ENCODE assay signal across 9 cellular contexts in genomic region chr12:81759215-81759991, GRCh38. TPM values are rescaled to one million over a fixed set of nuclear protein-coding genes. Genes with fewer than 3 reads are reported as not detected.
DNase-seq lines count a peak whose midpoint lies in the region; ATAC-seq and TF ChIP-seq lines count a peak whose summit lies in the region.
"Had no signal": no experiment of that assay in that cellular context is flagged by ENCODE, and none has a peak within 500 bp of the region (broad histone marks: within the 10 kb centered on the region; RNA-seq: fewer than 3 reads in every experiment).

PPFIA2 (minus strand) TSS chr12:81759350.

- 4% methylated on average over 5 of the region's 31 CpGs; no CpG with 5 or more reads in 1 of the 2 experiments for whole genome bisulfite sequencing in IMR-90 (ENCODE audit: extremely low coverage in 2 of 2, insufficient read length in 1 of 2), 2 experiments
- WGBS in urinary bladder: 5% methylated on average over 31 of the region's 31 CpGs

- H3K23ac ChIP-seq in IMR-90 (ENCODE audit: low read depth, low read length): no peak within 1 kb of the TSS

- CTCF ChIA-PET in IMR-90 (lab: Yijun Ruan, JAX): no interaction called here
- CTCF ChIA-PET in activated CD4-positive, alpha-beta memory T cell treated with anti-CD3 and anti-CD28 coated beads for 36 hours (lab: Charles Lee): no interaction called here

- H2AFZ ChIP-seq in IMR-90 (replicated peaks; ENCODE audit: low read length, poor library complexity): peak within 1 kb of the TSS; percentile 69

- no peaks in the 10 kb centered on the region for H3K79me1 ChIP-seq in IMR-90 (ENCODE audit: low read depth in 1 of 2, low read length in 2 of 2)

- ATAC-seq in IMR-90 (ENCODE audit: low read depth): peak; percentile 62

- peaks cover 14% of the 10 kb centered on the region for H3K4me1 Mint-ChIP-seq in activated CD4-positive, alpha-beta memory T cell treated with anti-CD3 and anti-CD28 coated beads for 36 hours (ENCODE audit: low read depth)

- H3K9me3 Mint-ChIP-seq in activated CD4-positive, alpha-beta memory T cell treated with anti-CD3 and anti-CD28 coated beads for 36 hours: no peaks in the 10 kb centered on the region
- H3K9me3 Mint-ChIP-seq: dendritic cell treated with granulocyte-macrophage colony-stimulating factor and Interleukin-4, amounts not matched to agents 40 ng/mL and 50 ng/mL, for 4 days had no signal

- no peak within 1 kb of the TSS for H3K9ac ChIP-seq in IMR-90 (ENCODE audit: low read depth, low read length)

- intact Hi-C loops in IMR-90 (cut with micrococcal nuclease): no loop called here
- intact Hi-C loops in activated CD4-positive, alpha-beta memory T cell treated with anti-CD3 and anti-CD28 coated beads for 36 hours (cut with micrococcal nuclease): no loop called here

- H3K18ac ChIP-seq in IMR-90 (ENCODE audit: low read depth, low read length): no peak within 1 kb of the TSS

- no peak within 1 kb of the TSS for H3K4ac ChIP-seq in IMR-90 (ENCODE audit: low read depth, low read length)

- H4K20me1 ChIP-seq in IMR-90 (ENCODE audit: insufficient read depth, low read length): no peaks in the 10 kb centered on the region

- peak within 1 kb of the TSS; percentile 25; the same call in 1 of the 2 replicates for H3K4me3 ChIP-seq in IMR-90 (ENCODE audit: insufficient read depth, low read depth, low read length)
- peak within 1 kb of the TSS; percentile 64 for H3K4me3 ChIP-seq in fibroblast of mammary gland (ENCODE audit: control insufficient read depth, low read depth, low read length)
- H3K4me3 ChIP-seq in muscle layer of duodenum (ENCODE audit: low read depth in 1 of 2, low read length in 2 of 2): peak within 1 kb of the TSS; percentile 52 to 75
- peak within 1 kb of the TSS; percentile 41 for H3K4me3 ChIP-seq in urinary bladder (ENCODE audit: low read depth, low read length)

- H4K5ac ChIP-seq in IMR-90 (ENCODE audit: low read depth, low read length): no peak within 1 kb of the TSS

- no peaks in the 10 kb centered on the region for H3K9me1 ChIP-seq in IMR-90 (ENCODE audit: insufficient read depth, low read length)

- no peak within 1 kb of the TSS for H4K8ac ChIP-seq in IMR-90 (ENCODE audit: low read depth in 2 of 2, low read length in 2 of 2)

- no peak for TF ChIP-seq POLR2A in IMR-90 (IDR thresholded peaks at IDR 0.05; ENCODE audit: low read depth, low read length)

- peak within 1 kb of the TSS; percentile 87 for H3K4me2 ChIP-seq in IMR-90 (ENCODE audit: low read depth, low read length)

- no peaks in the 10 kb centered on the region for H3K4me1 ChIP-seq in IMR-90 (ENCODE audit: control insufficient read depth, insufficient read depth, low read length)
- H3K4me1 ChIP-seq in muscle layer of duodenum (ENCODE audit: control insufficient read depth in 1 of 2, insufficient read depth in 2 of 2, low read length in 2 of 2): peaks cover 0 to 4% of the 10 kb centered on the region in 2 donors
- no peaks in the 10 kb centered on the region for H3K4me1 ChIP-seq in urinary bladder (ENCODE audit: insufficient read depth)

- in situ Hi-C loops in IMR-90 (cut with MboI; ENCODE audit: low sequenced_read_pairs): no loop called here

- H3K36me3 Mint-ChIP-seq in activated CD4-positive, alpha-beta memory T cell treated with anti-CD3 and anti-CD28 coated beads for 36 hours: no peaks in the 10 kb centered on the region

- H3K27ac Mint-ChIP-seq in activated CD4-positive, alpha-beta memory T cell treated with anti-CD3 and anti-CD28 coated beads for 36 hours: no peak within 1 kb of the TSS
- H3K27ac Mint-ChIP-seq: dendritic cell treated with granulocyte-macrophage colony-stimulating factor and Interleukin-4, amounts not matched to agents 40 ng/mL and 50 ng/mL, for 4 days had no signal

- no peak within 1 kb of the TSS for H2AK9ac ChIP-seq in IMR-90 (replicated peaks; ENCODE audit: low read depth, low read length, poor library complexity)

- H3K14ac ChIP-seq in IMR-90 (replicated peaks; ENCODE audit: low read depth, low read length): no peak within 1 kb of the TSS

- POLR2A ChIA-PET in IMR-90 (lab: Charles Lee; ENCODE audit: unreplicated experiment): no interaction called here
- POLR2A ChIA-PET in activated CD4-positive, alpha-beta memory T cell treated with anti-CD3 and anti-CD28 coated beads for 36 hours (lab: Charles Lee): no interaction called here

- no peak for TF ChIP-seq CTCF in IMR-90 (conservative IDR thresholded peaks at IDR 0.05; ENCODE audit: low read depth, low read length)
- TF ChIP-seq CTCF in fibroblast of mammary gland (conservative IDR thresholded peaks at IDR 0.05; ENCODE audit: control insufficient read depth, insufficient read depth, low read depth, low read length): no peak

- no peak within 1 kb of the TSS for H2BK5ac ChIP-seq in IMR-90 (ENCODE audit: low read depth, low read length, poor library complexity, severe bottlenecking)

- no peak within 1 kb of the TSS for H4K91ac ChIP-seq in IMR-90 (ENCODE audit: insufficient read depth, low read depth, low read length)

- no peak within 1 kb of the TSS for H2AK5ac ChIP-seq in IMR-90 (ENCODE audit: low read depth, low read length)

- H3K4me3 Mint-ChIP-seq in activated CD4-positive, alpha-beta memory T cell treated with anti-CD3 and anti-CD28 coated beads for 36 hours: peak within 1 kb of the TSS; percentile 64
- H3K4me3 Mint-ChIP-seq: dendritic cell treated with granulocyte-macrophage colony-stimulating factor and Interleukin-4, amounts not matched to agents 40 ng/mL and 50 ng/mL, for 4 days had no signal

- no peaks in the 10 kb centered on the region for H3K9me3 ChIP-seq in IMR-90 (ENCODE audit: control insufficient read depth, insufficient read depth, low read length)
- no peaks in the 10 kb centered on the region for H3K9me3 ChIP-seq in muscle layer of duodenum (ENCODE audit: control insufficient read depth in 1 of 2, low read length in 2 of 2)

- no peaks in the 10 kb centered on the region for H3K36me3 ChIP-seq in IMR-90 (ENCODE audit: control insufficient read depth, insufficient read depth, low read length)
- no peaks in the 10 kb centered on the region for H3K36me3 ChIP-seq in muscle layer of duodenum (ENCODE audit: control insufficient read depth in 1 of 2, insufficient read depth in 2 of 2, low read length in 2 of 2)
- no peaks in the 10 kb centered on the region for H3K36me3 ChIP-seq in urinary bladder (ENCODE audit: insufficient read depth)

- H3K27me3 Mint-ChIP-seq in activated CD4-positive, alpha-beta memory T cell treated with anti-CD3 and anti-CD28 coated beads for 36 hours: peaks cover 18% of the 10 kb centered on the region

- TF ChIP-seq RAD21 in IMR-90 (IDR thresholded peaks at IDR 0.05; ENCODE audit: low read length): no peak

- DNase-seq in Ammon's horn (ENCODE audit: low spot score): peak; percentile 66
- peak; percentile 4 for DNase-seq in IMR-90
- DNase-seq in activated CD4-positive, alpha-beta memory T cell treated with anti-CD3 and anti-CD28 coated beads for 36 hours: peak; percentile 39
- DNase-seq in fibroblast of mammary gland (ENCODE audit: low read depth): peak; percentile 58
- no peak for DNase-seq in mesenteric fat pad (ENCODE audit: low spot score)
- no peak for DNase-seq in NOMO-1 (lab: John Stamatoyannopoulos, UW; ENCODE audit: unreplicated experiment in 2 of 2)

- no peak within 1 kb of the TSS for H2BK120ac ChIP-seq in IMR-90 (ENCODE audit: low read depth, low read length)

- no peak within 1 kb of the TSS for H2BK15ac ChIP-seq in IMR-90 (ENCODE audit: low read depth, low read length)

- no peak within 1 kb of the TSS for H3K56ac ChIP-seq in IMR-90 (ENCODE audit: extremely low read depth, insufficient read depth, low read length)

- H3K27ac ChIP-seq in IMR-90 (ENCODE audit: insufficient read depth, low read length) (no peak within 1 kb of the TSS), muscle layer of duodenum (ENCODE audit: low read length) (no peak within 1 kb of the TSS), urinary bladder (ENCODE audit: low read depth) (no peak within 1 kb of the TSS)

- BruUV-seq in IMR-90 (replicated peaks; lab: Mats Ljungman, UMichigan): no TSS peak

- dilution Hi-C loops in IMR-90 (cut with HindIII; ENCODE audit: low sequenced_read_pairs, unreplicated experiment): no loop called here

- H3K27me3 ChIP-seq in IMR-90 (ENCODE audit: control insufficient read depth, insufficient read depth, low read length) (peaks cover 1% of the 10 kb centered on the region; the same call in 1 of the 2 replicates), muscle layer of duodenum (ENCODE audit: low read depth, low read length) (peaks cover 5% of the 10 kb centered on the region)

- no peak within 1 kb of the TSS for H2BK20ac ChIP-seq in IMR-90 (ENCODE audit: low read depth, low read length)

TF ChIP-seq in IMR-90, 13 proteins besides CTCF, POLR2A, EP300 and RAD21:
- TF ChIP-seq ELK1 (IDR thresholded peaks at IDR 0.05; ENCODE audit: borderline replicate concordance, low read depth, low read length): no peak
- no peak for TF ChIP-seq RFX5 (IDR thresholded peaks at IDR 0.05; ENCODE audit: low read depth, low read length)
- no peak for TF ChIP-seq BHLHE40 (IDR thresholded peaks at IDR 0.05; ENCODE audit: low read depth, low read length)
- no peak for TF ChIP-seq MXI1 (IDR thresholded peaks at IDR 0.05; ENCODE audit: borderline replicate concordance, low read depth, low read length)
- no peak for TF ChIP-seq CEBPB (IDR thresholded peaks at IDR 0.05; ENCODE audit: low read depth, low read length)
- TF ChIP-seq SMC3 (IDR thresholded peaks at IDR 0.05; ENCODE audit: low read depth, low read length): no peak
- TF ChIP-seq FOS (IDR thresholded peaks at IDR 0.05; ENCODE audit: low read depth, low read length): no peak
- no peak for TF ChIP-seq RCOR1 (IDR thresholded peaks at IDR 0.05; ENCODE audit: insufficient replicate concordance, low read length)
TF ChIP-seq in IMR-90: peak in this region for 0.

RNA-seq across cellular contexts. Expression of gene PPFIA2, which starts in this region (rescaled TPM):
- total RNA-seq in IMR-90 (2012; rRNA removed) (0.28 and 1.3 TPM in 2 replicates), urinary bladder (14.5 TPM), mesenteric fat pad (2.7 TPM)
- polyA plus RNA-seq in IMR-90 (2012; rRNA removed) (0.29 TPM in 1 of 2 replicates, not detected in the other), urinary bladder (1.4 TPM)
- not detected in 2 replicates for polyA plus RNA-seq in IMR-90 (2012; cell fraction: cytosol; rRNA removed)
- polyA plus RNA-seq in IMR-90 (2012; cell fraction: nucleus; rRNA removed; ENCODE audit: low replicate concordance): not detected in 2 replicates
- total RNA-seq in activated CD4-positive, alpha-beta memory T cell treated with anti-CD3 and anti-CD28 coated beads for 36 hours: not detected

Comparison
In these comparisons a context has a peak if more than half of its experiments do, and no peak if none do; other contexts are left out.
1. Peak in DNase-seq in activated CD4-positive, alpha-beta memory T cell treated with anti-CD3 and anti-CD28 coated beads for 36 hours; RNA of the gene not detected or under 1 TPM.
2. DNase-seq: peak in Ammon's horn (single experiment), IMR-90 (single experiment) and fibroblast of mammary gland (single experiment); none in mesenteric fat pad (single experiment) and NOMO-1 (0 of 2).
3. Peak in every context shown above with its lines, with median percentiles within 50 percentile points of each other: H3K4me3 ChIP-seq.